ENCODE assay signal across 9 cellular contexts in genomic region chr15:86491118-86491517, GRCh38.
"Had no signal": no experiment of that assay in that cellular context is flagged by ENCODE, and none has a peak within 500 bp of the region (broad histone marks: within the 10 kb centered on the region; RNA-seq: fewer than 3 reads in every experiment).

No MANE protein-coding gene starts in this region.

- ATAC-seq: HCT116, K562 had no signal

- H3K36me3 ChIP-seq: HAP-1 had no signal

- H3K4me3 ChIP-seq: GM23248, HAP-1, K562 had no signal

- DNase-seq: GM23248, GOT3, H7, IMR-90, KG1 had no signal

- FAIRE-seq: HTR-8/SVneo, K562 had no signal
